In genomic region chr18:53991202-53991601, GRCh38 we compare ENCODE assay signal across 19 cellular contexts.
A peak's percentile ranks its signal among the peaks of the same experiment; 100 is the strongest.
DNase-seq lines count a peak whose midpoint lies in the region; ATAC-seq and TF ChIP-seq lines count a peak whose summit lies in the region.
"Had no signal": no experiment of that assay in that cellular context is flagged by ENCODE, and none has a peak within 500 bp of the region (broad histone marks: within the 10 kb centered on the region; RNA-seq: fewer than 3 reads in every experiment).

No MANE protein-coding gene starts in this region.

- no peak for TF ChIP-seq CTCF in RWPE1 (conservative IDR thresholded peaks at IDR 0.05; ENCODE audit: low read depth)
- no peak for TF ChIP-seq CTCF in fibroblast of mammary gland (conservative IDR thresholded peaks at IDR 0.05; ENCODE audit: control insufficient read depth, insufficient read depth, low read depth, low read length)
- no peak for TF ChIP-seq CTCF in retinal pigment epithelial cell (conservative IDR thresholded peaks at IDR 0.05; ENCODE audit: low read depth, low read length)

- DNase-seq in GM03348 (ENCODE audit: low spot score) (peak; percentile 19), RWPE1 (ENCODE audit: low spot score) (peak; percentile 2), fibroblast of mammary gland (ENCODE audit: low read depth) (peak; percentile 89), retinal pigment epithelial cell (ENCODE audit: low read depth) (peak; percentile 40), NCI-H748 treated with DMSO at 0.1 percent for 48 hours (lab: John Stamatoyannopoulos, UW) (no peak)
- DNase-seq in naive thymus-derived CD8-positive, alpha-beta T cell, result no peak
- DNase-seq: activated CD4-positive, alpha-beta T cell treated with anti-CD3 and anti-CD28 coated beads for 48 hours; activated T-cell treated with anti-CD3 and anti-CD28 coated beads, Interleukin-2, amount 50 U/mL, for 48 hours; amniotic stem cell; COR-L47; effector CD8-positive, alpha-beta T cell; heart right ventricle; left ventricle myocardium inferior; NCI-H1092 treated with DMSO at 0.1 percent for 48 hours; NCI-H446 treated with DMSO at 0.1 percent for 48 hours; stomach; T-helper 17 cell had no signal

- no peak overlapping the region for H3K27ac ChIP-seq in RWPE1
- H3K27ac ChIP-seq: heart right ventricle, left ventricle myocardium inferior, skin epidermis, stomach had no signal

- no peak overlapping the region for H3K4me3 Mint-ChIP-seq in naive thymus-derived CD8-positive, alpha-beta T cell
- H3K4me3 Mint-ChIP-seq: T-helper 17 cell had no signal

- H3K4me1 Mint-ChIP-seq in naive thymus-derived CD8-positive, alpha-beta T cell, result no peaks in the 10 kb centered on the region
- H3K4me1 Mint-ChIP-seq: T-helper 17 cell had no signal

- POLR2A ChIA-PET in RWPE1 (lab: Yijun Ruan, JAX; ENCODE audit: low non-redundant PET), result no interaction called here
- POLR2A ChIA-PET in naive thymus-derived CD8-positive, alpha-beta T cell (lab: Charles Lee), result no interaction called here

- no peaks in the 10 kb centered on the region for H3K36me3 Mint-ChIP-seq in naive thymus-derived CD8-positive, alpha-beta T cell

- no peak for ATAC-seq in naive thymus-derived CD8-positive, alpha-beta T cell
- ATAC-seq in GM21360 (IDR thresholded peaks at IDR 0.05; ENCODE audit: unreplicated experiment), result no peak
- ATAC-seq: T-helper 17 cell had no signal

- H3K27ac Mint-ChIP-seq in naive thymus-derived CD8-positive, alpha-beta T cell, result no peak overlapping the region
- H3K27ac Mint-ChIP-seq: T-helper 17 cell had no signal

- H3K4me3 ChIP-seq in fibroblast of mammary gland (ENCODE audit: control insufficient read depth, low read depth, low read length), result no peak overlapping the region
- no peak overlapping the region for H3K4me3 ChIP-seq in retinal pigment epithelial cell (ENCODE audit: low read length)
- H3K4me3 ChIP-seq: heart right ventricle, left ventricle myocardium inferior, skin epidermis, stomach had no signal

- H3K27me3 Mint-ChIP-seq in naive thymus-derived CD8-positive, alpha-beta T cell, result no peaks in the 10 kb centered on the region

- CTCF ChIA-PET in RWPE1 (lab: Yijun Ruan, JAX), result no interaction called here

- H3K9me3 Mint-ChIP-seq in naive thymus-derived CD8-positive, alpha-beta T cell, result peaks cover 0 to 1% (median 0%) of the 10 kb centered on the region in 9 donors

Comparison
In these comparisons a context has a peak if more than half of its experiments do, and no peak if none do; other contexts are left out.
1. DNase-seq: peak in GM03348 (single experiment), RWPE1 (single experiment), fibroblast of mammary gland (single experiment) and retinal pigment epithelial cell (single experiment); none in naive thymus-derived CD8-positive, alpha-beta T cell (0 of 10) and NCI-H748 treated with DMSO at 0.1 percent for 48 hours (single experiment).